In genomic region chr6:6843777-6844176, GRCh38 we compare ENCODE assay signal across 25 cellular contexts.
"Had no signal": no experiment of that assay in that cellular context is flagged by ENCODE, and none has a peak within 500 bp of the region (broad histone marks: within the 10 kb centered on the region; RNA-seq: fewer than 3 reads in every experiment).

No MANE protein-coding gene starts in this region.

- H3K4me3 ChIP-seq: colonic mucosa, dorsolateral prefrontal cortex, esophagus squamous epithelium, left ventricle myocardium inferior, lower lobe of right lung, neural progenitor cell, ovary, right atrium auricular region, suprapubic skin, thyroid gland, upper lobe of left lung, uterus had no signal

- H3K27me3 ChIP-seq: colonic mucosa, neural progenitor cell, ovary, right atrium auricular region, suprapubic skin, thyroid gland, upper lobe of left lung, uterus had no signal

- H3K9me3 ChIP-seq: colonic mucosa, ovary, suprapubic skin, thyroid gland had no signal

- H3K4me2 ChIP-seq: neural progenitor cell had no signal

- H3K27ac ChIP-seq: colonic mucosa, dorsolateral prefrontal cortex, left ventricle myocardium inferior, lower lobe of right lung, neural progenitor cell, ovary, right atrium auricular region, suprapubic skin, upper lobe of left lung, uterus had no signal

- H3K36me3 Mint-ChIP-seq: memory B cell; neural progenitor cell; stimulated activated effector memory CD8-positive, alpha-beta T cell treated with anti-CD3 and anti-CD28 coated beads, Interleukin-12 subunit alpha, Interleukin-12 subunit beta, amount 100 ng/mL, for 72 hours had no signal

- H3K4me3 Mint-ChIP-seq: memory B cell; natural killer cell treated with Interleukin-12 subunit alpha and Interleukin-12 subunit beta and Interleukin-15 and Interleukin-18, amount 100 ng/mL, for 72 hours; neural progenitor cell; stimulated activated effector memory CD8-positive, alpha-beta T cell treated with anti-CD3 and anti-CD28 coated beads, Interleukin-12 subunit alpha, Interleukin-12 subunit beta, amount 100 ng/mL, for 72 hours had no signal

- DNase-seq: colonic mucosa; dorsolateral prefrontal cortex; effector CD8-positive, alpha-beta T cell; esophagus squamous epithelium; kidney; left cardiac atrium; left ventricle myocardium inferior; lower lobe of right lung; midbrain; nucleus accumbens; ovary; small intestine; stimulated activated CD4-positive, alpha-beta T cell treated with anti-CD3 and anti-CD28 coated beads, Interleukin-2, amount 100 ng/mL, for 48 hours; stimulated activated CD8-positive, alpha-beta memory T cell treated with anti-CD3 and anti-CD28 coated beads, Interleukin-4, amount 100 ng/mL, for 48 hours; stimulated activated naive CD8-positive, alpha-beta T cell treated with anti-CD3 and anti-CD28 coated beads, Interleukin-15, Interleukin-2, amounts not matched to agents 100 U/mL and 50 U/mL, for 24 hours; thyroid gland; upper lobe of left lung; uterus had no signal

- FAIRE-seq: endometrium, kidney, small intestine had no signal

- H3K27ac Mint-ChIP-seq: memory B cell; natural killer cell treated with Interleukin-12 subunit alpha and Interleukin-12 subunit beta and Interleukin-15 and Interleukin-18, amount 100 ng/mL, for 72 hours; neural progenitor cell; stimulated activated effector memory CD8-positive, alpha-beta T cell treated with anti-CD3 and anti-CD28 coated beads, Interleukin-12 subunit alpha, Interleukin-12 subunit beta, amount 100 ng/mL, for 72 hours had no signal

- ATAC-seq: natural killer cell treated with Interleukin-12 subunit alpha and Interleukin-12 subunit beta and Interleukin-15 and Interleukin-18, amount 100 ng/mL, for 72 hours; stimulated activated effector memory CD8-positive, alpha-beta T cell treated with anti-CD3 and anti-CD28 coated beads, Interleukin-12 subunit alpha, Interleukin-12 subunit beta, amount 100 ng/mL, for 72 hours; stimulated activated naive CD8-positive, alpha-beta T cell treated with anti-CD3 and anti-CD28 coated beads, Interleukin-15, Interleukin-2, amounts not matched to agents 100 U/mL and 50 U/mL, for 24 hours had no signal

- H3K4me1 ChIP-seq: colonic mucosa, left ventricle myocardium inferior, neural progenitor cell, right atrium auricular region, suprapubic skin, uterus had no signal

- H3K4me1 Mint-ChIP-seq: neural progenitor cell; stimulated activated effector memory CD8-positive, alpha-beta T cell treated with anti-CD3 and anti-CD28 coated beads, Interleukin-12 subunit alpha, Interleukin-12 subunit beta, amount 100 ng/mL, for 72 hours had no signal

- H3K9ac ChIP-seq: neural progenitor cell had no signal

- H3K36me3 ChIP-seq: colonic mucosa, esophagus squamous epithelium, left ventricle myocardium inferior, lower lobe of right lung, neural progenitor cell, ovary, right atrium auricular region, suprapubic skin, thyroid gland, upper lobe of left lung, uterus had no signal

- H2AFZ ChIP-seq: neural progenitor cell had no signal
